ENCODE assay signal across 11 cellular contexts in genomic region chr11:112583246-112583893, GRCh38.
DNase-seq lines count a peak whose midpoint lies in the region; ATAC-seq and TF ChIP-seq lines count a peak whose summit lies in the region.
"Had no signal": no experiment of that assay in that cellular context is flagged by ENCODE, and none has a peak within 500 bp of the region (broad histone marks: within the 10 kb centered on the region; RNA-seq: fewer than 3 reads in every experiment).

No MANE protein-coding gene starts in this region.

- H4K20me1 ChIP-seq in KMS-11 (ENCODE audit: insufficient read depth) = no peaks in the 10 kb centered on the region

- intact Hi-C loops in esophagus squamous epithelium (cut with DNase I) (loop anchor here (10.0 kb wide), 1 partner anchor 701 kb away; no protein-coding TSS in a partner anchor), gastrocnemius medialis (cut with DNase I; ENCODE audit: low total_unique reads) (loop anchor here (5.0 kb wide), 1 partner anchor 199 kb away; no protein-coding TSS in a partner anchor)

- no peaks in the 10 kb centered on the region for H3K9me3 ChIP-seq in esophagus squamous epithelium
- no peaks in the 10 kb centered on the region for H3K9me3 ChIP-seq in gastrocnemius medialis

- H3K27ac ChIP-seq in KMS-11 (peak overlapping the region; percentile 39; the same call in 1 of the 2 replicates), esophagus squamous epithelium (peak overlapping the region in 2 of 4 donors; percentile 14 to 42), gastrocnemius medialis (no peak overlapping the region)
- H3K27ac ChIP-seq: C4-2B had no signal

- WGBS in esophagus squamous epithelium, 2 donors = 62 to 66% methylated on average over 8 of the region's 8 CpGs

- TF ChIP-seq CTCF in GM13976 (IDR thresholded peaks at IDR 0.05; ENCODE audit: borderline replicate concordance, control extremely low read depth, extremely low read depth, insufficient read depth, missing control alignments) (no peak), KMS-11 (conservative IDR thresholded peaks at IDR 0.05; ENCODE audit: low read depth, low read length) (no peak), esophagus squamous epithelium (IDR thresholded peaks at IDR 0.05) (no peak), gastrocnemius medialis (IDR thresholded peaks at IDR 0.05 in 4 of 5, conservative IDR thresholded peaks at IDR 0.05 in 1 of 5) (no peak)

- H3K36me3 ChIP-seq in KMS-11 (ENCODE audit: insufficient read depth) (no peaks in the 10 kb centered on the region), esophagus squamous epithelium (no peaks in the 10 kb centered on the region), gastrocnemius medialis (no peaks in the 10 kb centered on the region)

- in situ Hi-C loops in GM13976 (cut with MboI; ENCODE audit: low sequenced_read_pairs, unreplicated experiment) (loop anchor here (10.0 kb wide), 2 partner anchors 211 to 701 kb away; no protein-coding TSS in a partner anchor), gastrocnemius medialis (cut with MboI; ENCODE audit: low sequenced_read_pairs in 4 of 4) (loop anchor here (10.0 to 25.0 kb wide), 5 partner anchors 211 to 701 kb away; partner anchors contain the start of gene NCAM1 (in 1 of the 4))

- H3K9ac ChIP-seq in KMS-11 = no peak overlapping the region

- no peaks in the 10 kb centered on the region for H3K79me2 ChIP-seq in KMS-11 (ENCODE audit: insufficient read depth, low read depth)

- peak overlapping the region; percentile 45 for H3K4me2 ChIP-seq in KMS-11

- no peaks in the 10 kb centered on the region for H3K27me3 ChIP-seq in KMS-11 (ENCODE audit: insufficient read depth, low read depth)
- no peaks in the 10 kb centered on the region for H3K27me3 ChIP-seq in esophagus squamous epithelium
- H3K27me3 ChIP-seq in gastrocnemius medialis = no peaks in the 10 kb centered on the region

- ATAC-seq in GM19395 (IDR thresholded peaks at IDR 0.05; ENCODE audit: unreplicated experiment) (peak; percentile 98), HG02884 (IDR thresholded peaks at IDR 0.05; ENCODE audit: unreplicated experiment) (peak; percentile 89), gastrocnemius medialis (no peak)

- H2AFZ ChIP-seq in KMS-11 (ENCODE audit: low read depth) = no peak overlapping the region

- TF ChIP-seq POLR2A in esophagus squamous epithelium (IDR thresholded peaks at IDR 0.05) (no peak), gastrocnemius medialis (IDR thresholded peaks at IDR 0.05) (no peak)

- H3K4me3 ChIP-seq in KMS-11 (IDR thresholded peaks at IDR 0.05; ENCODE audit: insufficient read depth, low read depth, low read length) (no peak overlapping the region), esophagus squamous epithelium (no peak overlapping the region), gastrocnemius medialis (no peak overlapping the region)

- DNase-seq in GM13976 (ENCODE audit: low spot score) = peak; percentile 48
- no peak for DNase-seq in esophagus squamous epithelium (lab: John Stamatoyannopoulos, UW)
- no peak for DNase-seq in gastrocnemius medialis
- no peak for DNase-seq in NCI-H1694 treated with DMSO at 0.1 percent for 48 hours (lab: John Stamatoyannopoulos, UW)
- DNase-seq in NOMO-1 treated with dmso at 0.1 percent for 144 hours (lab: John Stamatoyannopoulos, UW; ENCODE audit: unreplicated experiment) = no peak
- DNase-seq: activated naive CD8-positive, alpha-beta T cell treated with anti-CD3 and anti-CD28 coated beads, Interleukin-2, amount 10 ng/mL, durations not matched to agents 7 days and 5 days; stimulated activated CD4-positive, alpha-beta T cell treated with anti-CD3 and anti-CD28 coated beads, Interleukin-1b, Interleukin-23, amount 100 ng/mL, for 48 hours had no signal

- peaks cover 27% of the 10 kb centered on the region for H3K4me1 ChIP-seq in KMS-11 (ENCODE audit: low read depth, poor library complexity, severe bottlenecking)
- H3K4me1 ChIP-seq in esophagus squamous epithelium = peaks cover 0 to 2% (median 1%) of the 10 kb centered on the region in 3 donors
- peaks cover 5 to 26% of the 10 kb centered on the region in 2 donors for H3K4me1 ChIP-seq in gastrocnemius medialis

Comparison
In these comparisons a context has a peak if more than half of its experiments do, and no peak if none do; other contexts are left out.
1. ATAC-seq: peak in GM19395 (single experiment) and HG02884 (single experiment); none in gastrocnemius medialis (0 of 2).